Comparison of ENCODE assay signal across 1 cellular context in the genomic region with DNA sequence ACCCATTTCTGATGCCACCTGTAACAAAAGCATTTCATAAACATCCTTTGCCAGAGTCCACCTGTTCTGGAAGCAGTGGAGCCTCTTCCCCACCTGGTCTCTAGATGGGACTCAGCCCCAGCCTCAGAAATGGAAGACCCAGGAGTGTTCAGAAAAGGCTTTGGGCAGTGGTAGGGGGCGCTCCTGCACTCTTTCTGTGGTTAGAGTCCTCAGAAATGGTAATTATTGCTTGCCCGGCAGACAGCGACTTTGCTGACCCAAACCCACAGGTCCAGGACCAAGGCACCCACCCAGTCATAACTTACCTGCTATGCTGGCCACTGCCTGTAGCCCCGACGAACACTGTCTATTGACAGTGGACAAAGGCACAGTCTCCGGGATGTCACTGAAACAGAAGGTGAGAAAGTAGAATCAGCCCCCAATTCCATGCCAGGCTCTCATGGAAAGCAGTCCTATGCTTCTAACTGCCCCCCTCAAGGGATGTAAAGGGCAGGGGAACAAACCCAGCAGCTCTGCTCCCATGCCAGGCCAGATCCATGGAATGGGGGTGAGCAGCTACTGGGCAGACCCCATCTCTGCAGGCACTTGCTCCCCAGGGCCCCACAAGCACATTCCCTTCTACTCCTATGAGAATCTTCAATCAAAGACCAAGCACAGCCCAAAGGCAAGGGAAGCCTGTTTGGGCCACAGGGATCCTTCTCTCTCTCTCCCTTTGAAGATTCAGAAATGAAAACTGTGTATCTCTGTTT.
TF ChIP-seq lines count a peak whose summit lies in the region.

No MANE protein-coding gene starts in this region.

TF ChIP-seq in HepG2, 621 proteins besides CTCF, POLR2A, EP300 and RAD21 (continued from another document and continues in another):
- TF ChIP-seq, protein P1, sequence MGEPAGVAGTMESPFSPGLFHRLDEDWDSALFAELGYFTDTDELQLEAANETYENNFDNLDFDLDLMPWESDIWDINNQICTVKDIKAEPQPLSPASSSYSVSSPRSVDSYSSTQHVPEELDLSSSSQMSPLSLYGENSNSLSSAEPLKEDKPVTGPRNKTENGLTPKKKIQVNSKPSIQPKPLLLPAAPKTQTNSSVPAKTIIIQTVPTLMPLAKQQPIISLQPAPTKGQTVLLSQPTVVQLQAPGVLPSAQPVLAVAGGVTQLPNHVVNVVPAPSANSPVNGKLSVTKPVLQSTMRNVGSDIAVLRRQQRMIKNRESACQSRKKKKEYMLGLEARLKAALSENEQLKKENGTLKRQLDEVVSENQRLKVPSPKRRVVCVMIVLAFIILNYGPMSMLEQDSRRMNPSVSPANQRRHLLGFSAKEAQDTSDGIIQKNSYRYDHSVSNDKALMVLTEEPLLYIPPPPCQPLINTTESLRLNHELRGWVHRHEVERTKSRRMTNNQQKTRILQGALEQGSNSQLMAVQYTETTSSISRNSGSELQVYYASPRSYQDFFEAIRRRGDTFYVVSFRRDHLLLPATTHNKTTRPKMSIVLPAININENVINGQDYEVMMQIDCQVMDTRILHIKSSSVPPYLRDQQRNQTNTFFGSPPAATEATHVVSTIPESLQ (CRISPR knock-in tag; conservative IDR thresholded peaks at IDR 0.05), result no peak
- TF ChIP-seq, protein P2, sequence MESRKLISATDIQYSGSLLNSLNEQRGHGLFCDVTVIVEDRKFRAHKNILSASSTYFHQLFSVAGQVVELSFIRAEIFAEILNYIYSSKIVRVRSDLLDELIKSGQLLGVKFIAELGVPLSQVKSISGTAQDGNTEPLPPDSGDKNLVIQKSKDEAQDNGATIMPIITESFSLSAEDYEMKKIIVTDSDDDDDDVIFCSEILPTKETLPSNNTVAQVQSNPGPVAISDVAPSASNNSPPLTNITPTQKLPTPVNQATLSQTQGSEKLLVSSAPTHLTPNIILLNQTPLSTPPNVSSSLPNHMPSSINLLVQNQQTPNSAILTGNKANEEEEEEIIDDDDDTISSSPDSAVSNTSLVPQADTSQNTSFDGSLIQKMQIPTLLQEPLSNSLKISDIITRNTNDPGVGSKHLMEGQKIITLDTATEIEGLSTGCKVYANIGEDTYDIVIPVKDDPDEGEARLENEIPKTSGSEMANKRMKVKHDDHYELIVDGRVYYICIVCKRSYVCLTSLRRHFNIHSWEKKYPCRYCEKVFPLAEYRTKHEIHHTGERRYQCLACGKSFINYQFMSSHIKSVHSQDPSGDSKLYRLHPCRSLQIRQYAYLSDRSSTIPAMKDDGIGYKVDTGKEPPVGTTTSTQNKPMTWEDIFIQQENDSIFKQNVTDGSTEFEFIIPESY (CRISPR knock-in tag; IDR thresholded peaks at IDR 0.05), result no peak
- TF ChIP-seq, protein P3, sequence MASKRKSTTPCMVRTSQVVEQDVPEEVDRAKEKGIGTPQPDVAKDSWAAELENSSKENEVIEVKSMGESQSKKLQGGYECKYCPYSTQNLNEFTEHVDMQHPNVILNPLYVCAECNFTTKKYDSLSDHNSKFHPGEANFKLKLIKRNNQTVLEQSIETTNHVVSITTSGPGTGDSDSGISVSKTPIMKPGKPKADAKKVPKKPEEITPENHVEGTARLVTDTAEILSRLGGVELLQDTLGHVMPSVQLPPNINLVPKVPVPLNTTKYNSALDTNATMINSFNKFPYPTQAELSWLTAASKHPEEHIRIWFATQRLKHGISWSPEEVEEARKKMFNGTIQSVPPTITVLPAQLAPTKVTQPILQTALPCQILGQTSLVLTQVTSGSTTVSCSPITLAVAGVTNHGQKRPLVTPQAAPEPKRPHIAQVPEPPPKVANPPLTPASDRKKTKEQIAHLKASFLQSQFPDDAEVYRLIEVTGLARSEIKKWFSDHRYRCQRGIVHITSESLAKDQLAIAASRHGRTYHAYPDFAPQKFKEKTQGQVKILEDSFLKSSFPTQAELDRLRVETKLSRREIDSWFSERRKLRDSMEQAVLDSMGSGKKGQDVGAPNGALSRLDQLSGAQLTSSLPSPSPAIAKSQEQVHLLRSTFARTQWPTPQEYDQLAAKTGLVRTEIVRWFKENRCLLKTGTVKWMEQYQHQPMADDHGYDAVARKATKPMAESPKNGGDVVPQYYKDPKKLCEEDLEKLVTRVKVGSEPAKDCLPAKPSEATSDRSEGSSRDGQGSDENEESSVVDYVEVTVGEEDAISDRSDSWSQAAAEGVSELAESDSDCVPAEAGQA (IDR thresholded peaks at IDR 0.05; ENCODE audit: low read depth), result no peak
- TF ChIP-seq, protein P3 (CRISPR knock-in tag; IDR thresholded peaks at IDR 0.05; ENCODE audit: borderline replicate concordance), result no peak
- TF ChIP-seq, protein P4, sequence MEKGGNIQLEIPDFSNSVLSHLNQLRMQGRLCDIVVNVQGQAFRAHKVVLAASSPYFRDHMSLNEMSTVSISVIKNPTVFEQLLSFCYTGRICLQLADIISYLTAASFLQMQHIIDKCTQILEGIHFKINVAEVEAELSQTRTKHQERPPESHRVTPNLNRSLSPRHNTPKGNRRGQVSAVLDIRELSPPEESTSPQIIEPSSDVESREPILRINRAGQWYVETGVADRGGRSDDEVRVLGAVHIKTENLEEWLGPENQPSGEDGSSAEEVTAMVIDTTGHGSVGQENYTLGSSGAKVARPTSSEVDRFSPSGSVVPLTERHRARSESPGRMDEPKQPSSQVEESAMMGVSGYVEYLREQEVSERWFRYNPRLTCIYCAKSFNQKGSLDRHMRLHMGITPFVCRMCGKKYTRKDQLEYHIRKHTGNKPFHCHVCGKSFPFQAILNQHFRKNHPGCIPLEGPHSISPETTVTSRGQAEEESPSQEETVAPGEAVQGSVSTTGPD (CRISPR knock-in tag; IDR thresholded peaks at IDR 0.05), result no peak
- TF ChIP-seq, protein P5, sequence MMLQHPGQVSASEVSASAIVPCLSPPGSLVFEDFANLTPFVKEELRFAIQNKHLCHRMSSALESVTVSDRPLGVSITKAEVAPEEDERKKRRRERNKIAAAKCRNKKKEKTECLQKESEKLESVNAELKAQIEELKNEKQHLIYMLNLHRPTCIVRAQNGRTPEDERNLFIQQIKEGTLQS (CRISPR knock-in tag; IDR thresholded peaks at IDR 0.05), result no peak
- TF ChIP-seq KAT8 (CRISPR knock-in tag; IDR thresholded peaks at IDR 0.05) (no peak), RELA (CRISPR knock-in tag; IDR thresholded peaks at IDR 0.05) (no peak), ZNF101 (CRISPR knock-in tag; IDR thresholded peaks at IDR 0.05; ENCODE audit: borderline replicate concordance, low read depth) (no peak), TARDBP (CRISPR knock-in tag; IDR thresholded peaks at IDR 0.05) (0 out of 2 replicates have a peak, but pooled peaks have one; percentile 44), KLF15 (CRISPR knock-in tag; IDR thresholded peaks at IDR 0.05; ENCODE audit: borderline replicate concordance) (no peak), RBM22 (optimal IDR thresholded peaks at IDR 0.05; ENCODE audit: low read length) (peak; percentile 57), ZNF510 (CRISPR knock-in tag; IDR thresholded peaks at IDR 0.05; ENCODE audit: low read depth) (no peak), ZNF75D (CRISPR knock-in tag; IDR thresholded peaks at IDR 0.05; ENCODE audit: borderline replicate concordance) (no peak), ZNF33A (CRISPR knock-in tag; IDR thresholded peaks at IDR 0.05; ENCODE audit: borderline replicate concordance) (no peak), ZFP90 (CRISPR knock-in tag; IDR thresholded peaks at IDR 0.05; ENCODE audit: borderline replicate concordance) (no peak), PHF8 (CRISPR knock-in tag; IDR thresholded peaks at IDR 0.05) (no peak), MEIS1 (CRISPR knock-in tag; IDR thresholded peaks at IDR 0.05; ENCODE audit: borderline replicate concordance) (no peak)
- TF ChIP-seq, protein P6, sequence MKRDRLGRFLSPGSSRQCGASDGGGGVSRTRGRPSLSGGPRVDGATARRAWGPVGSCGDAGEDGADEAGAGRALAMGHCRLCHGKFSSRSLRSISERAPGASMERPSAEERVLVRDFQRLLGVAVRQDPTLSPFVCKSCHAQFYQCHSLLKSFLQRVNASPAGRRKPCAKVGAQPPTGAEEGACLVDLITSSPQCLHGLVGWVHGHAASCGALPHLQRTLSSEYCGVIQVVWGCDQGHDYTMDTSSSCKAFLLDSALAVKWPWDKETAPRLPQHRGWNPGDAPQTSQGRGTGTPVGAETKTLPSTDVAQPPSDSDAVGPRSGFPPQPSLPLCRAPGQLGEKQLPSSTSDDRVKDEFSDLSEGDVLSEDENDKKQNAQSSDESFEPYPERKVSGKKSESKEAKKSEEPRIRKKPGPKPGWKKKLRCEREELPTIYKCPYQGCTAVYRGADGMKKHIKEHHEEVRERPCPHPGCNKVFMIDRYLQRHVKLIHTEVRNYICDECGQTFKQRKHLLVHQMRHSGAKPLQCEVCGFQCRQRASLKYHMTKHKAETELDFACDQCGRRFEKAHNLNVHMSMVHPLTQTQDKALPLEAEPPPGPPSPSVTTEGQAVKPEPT (CRISPR knock-in tag; IDR thresholded peaks at IDR 0.05; ENCODE audit: low read depth), result no peak
- TF ChIP-seq, protein P7, sequence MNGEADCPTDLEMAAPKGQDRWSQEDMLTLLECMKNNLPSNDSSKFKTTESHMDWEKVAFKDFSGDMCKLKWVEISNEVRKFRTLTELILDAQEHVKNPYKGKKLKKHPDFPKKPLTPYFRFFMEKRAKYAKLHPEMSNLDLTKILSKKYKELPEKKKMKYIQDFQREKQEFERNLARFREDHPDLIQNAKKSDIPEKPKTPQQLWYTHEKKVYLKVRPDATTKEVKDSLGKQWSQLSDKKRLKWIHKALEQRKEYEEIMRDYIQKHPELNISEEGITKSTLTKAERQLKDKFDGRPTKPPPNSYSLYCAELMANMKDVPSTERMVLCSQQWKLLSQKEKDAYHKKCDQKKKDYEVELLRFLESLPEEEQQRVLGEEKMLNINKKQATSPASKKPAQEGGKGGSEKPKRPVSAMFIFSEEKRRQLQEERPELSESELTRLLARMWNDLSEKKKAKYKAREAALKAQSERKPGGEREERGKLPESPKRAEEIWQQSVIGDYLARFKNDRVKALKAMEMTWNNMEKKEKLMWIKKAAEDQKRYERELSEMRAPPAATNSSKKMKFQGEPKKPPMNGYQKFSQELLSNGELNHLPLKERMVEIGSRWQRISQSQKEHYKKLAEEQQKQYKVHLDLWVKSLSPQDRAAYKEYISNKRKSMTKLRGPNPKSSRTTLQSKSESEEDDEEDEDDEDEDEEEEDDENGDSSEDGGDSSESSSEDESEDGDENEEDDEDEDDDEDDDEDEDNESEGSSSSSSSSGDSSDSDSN (CRISPR knock-in tag; IDR thresholded peaks at IDR 0.05), result 0 out of 2 replicates have a peak, but pooled peaks have one; percentile 15
- TF ChIP-seq, protein P8, sequence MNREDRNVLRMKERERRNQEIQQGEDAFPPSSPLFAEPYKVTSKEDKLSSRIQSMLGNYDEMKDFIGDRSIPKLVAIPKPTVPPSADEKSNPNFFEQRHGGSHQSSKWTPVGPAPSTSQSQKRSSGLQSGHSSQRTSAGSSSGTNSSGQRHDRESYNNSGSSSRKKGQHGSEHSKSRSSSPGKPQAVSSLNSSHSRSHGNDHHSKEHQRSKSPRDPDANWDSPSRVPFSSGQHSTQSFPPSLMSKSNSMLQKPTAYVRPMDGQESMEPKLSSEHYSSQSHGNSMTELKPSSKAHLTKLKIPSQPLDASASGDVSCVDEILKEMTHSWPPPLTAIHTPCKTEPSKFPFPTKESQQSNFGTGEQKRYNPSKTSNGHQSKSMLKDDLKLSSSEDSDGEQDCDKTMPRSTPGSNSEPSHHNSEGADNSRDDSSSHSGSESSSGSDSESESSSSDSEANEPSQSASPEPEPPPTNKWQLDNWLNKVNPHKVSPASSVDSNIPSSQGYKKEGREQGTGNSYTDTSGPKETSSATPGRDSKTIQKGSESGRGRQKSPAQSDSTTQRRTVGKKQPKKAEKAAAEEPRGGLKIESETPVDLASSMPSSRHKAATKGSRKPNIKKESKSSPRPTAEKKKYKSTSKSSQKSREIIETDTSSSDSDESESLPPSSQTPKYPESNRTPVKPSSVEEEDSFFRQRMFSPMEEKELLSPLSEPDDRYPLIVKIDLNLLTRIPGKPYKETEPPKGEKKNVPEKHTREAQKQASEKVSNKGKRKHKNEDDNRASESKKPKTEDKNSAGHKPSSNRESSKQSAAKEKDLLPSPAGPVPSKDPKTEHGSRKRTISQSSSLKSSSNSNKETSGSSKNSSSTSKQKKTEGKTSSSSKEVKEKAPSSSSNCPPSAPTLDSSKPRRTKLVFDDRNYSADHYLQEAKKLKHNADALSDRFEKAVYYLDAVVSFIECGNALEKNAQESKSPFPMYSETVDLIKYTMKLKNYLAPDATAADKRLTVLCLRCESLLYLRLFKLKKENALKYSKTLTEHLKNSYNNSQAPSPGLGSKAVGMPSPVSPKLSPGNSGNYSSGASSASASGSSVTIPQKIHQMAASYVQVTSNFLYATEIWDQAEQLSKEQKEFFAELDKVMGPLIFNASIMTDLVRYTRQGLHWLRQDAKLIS (CRISPR knock-in tag; IDR thresholded peaks at IDR 0.05), result no peak
- TF ChIP-seq, protein P9, sequence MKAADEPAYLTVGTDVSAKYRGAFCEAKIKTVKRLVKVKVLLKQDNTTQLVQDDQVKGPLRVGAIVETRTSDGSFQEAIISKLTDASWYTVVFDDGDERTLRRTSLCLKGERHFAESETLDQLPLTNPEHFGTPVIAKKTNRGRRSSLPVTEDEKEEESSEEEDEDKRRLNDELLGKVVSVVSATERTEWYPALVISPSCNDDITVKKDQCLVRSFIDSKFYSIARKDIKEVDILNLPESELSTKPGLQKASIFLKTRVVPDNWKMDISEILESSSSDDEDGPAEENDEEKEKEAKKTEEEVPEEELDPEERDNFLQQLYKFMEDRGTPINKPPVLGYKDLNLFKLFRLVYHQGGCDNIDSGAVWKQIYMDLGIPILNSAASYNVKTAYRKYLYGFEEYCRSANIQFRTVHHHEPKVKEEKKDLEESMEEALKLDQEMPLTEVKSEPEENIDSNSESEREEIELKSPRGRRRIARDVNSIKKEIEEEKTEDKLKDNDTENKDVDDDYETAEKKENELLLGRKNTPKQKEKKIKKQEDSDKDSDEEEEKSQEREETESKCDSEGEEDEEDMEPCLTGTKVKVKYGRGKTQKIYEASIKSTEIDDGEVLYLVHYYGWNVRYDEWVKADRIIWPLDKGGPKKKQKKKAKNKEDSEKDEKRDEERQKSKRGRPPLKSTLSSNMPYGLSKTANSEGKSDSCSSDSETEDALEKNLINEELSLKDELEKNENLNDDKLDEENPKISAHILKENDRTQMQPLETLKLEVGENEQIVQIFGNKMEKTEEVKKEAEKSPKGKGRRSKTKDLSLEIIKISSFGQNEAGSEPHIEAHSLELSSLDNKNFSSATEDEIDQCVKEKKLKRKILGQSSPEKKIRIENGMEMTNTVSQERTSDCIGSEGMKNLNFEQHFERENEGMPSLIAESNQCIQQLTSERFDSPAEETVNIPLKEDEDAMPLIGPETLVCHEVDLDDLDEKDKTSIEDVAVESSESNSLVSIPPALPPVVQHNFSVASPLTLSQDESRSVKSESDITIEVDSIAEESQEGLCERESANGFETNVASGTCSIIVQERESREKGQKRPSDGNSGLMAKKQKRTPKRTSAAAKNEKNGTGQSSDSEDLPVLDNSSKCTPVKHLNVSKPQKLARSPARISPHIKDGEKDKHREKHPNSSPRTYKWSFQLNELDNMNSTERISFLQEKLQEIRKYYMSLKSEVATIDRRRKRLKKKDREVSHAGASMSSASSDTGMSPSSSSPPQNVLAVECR (CRISPR knock-in tag; IDR thresholded peaks at IDR 0.05; ENCODE audit: borderline replicate concordance), result no peak
